In the genomic region with DNA sequence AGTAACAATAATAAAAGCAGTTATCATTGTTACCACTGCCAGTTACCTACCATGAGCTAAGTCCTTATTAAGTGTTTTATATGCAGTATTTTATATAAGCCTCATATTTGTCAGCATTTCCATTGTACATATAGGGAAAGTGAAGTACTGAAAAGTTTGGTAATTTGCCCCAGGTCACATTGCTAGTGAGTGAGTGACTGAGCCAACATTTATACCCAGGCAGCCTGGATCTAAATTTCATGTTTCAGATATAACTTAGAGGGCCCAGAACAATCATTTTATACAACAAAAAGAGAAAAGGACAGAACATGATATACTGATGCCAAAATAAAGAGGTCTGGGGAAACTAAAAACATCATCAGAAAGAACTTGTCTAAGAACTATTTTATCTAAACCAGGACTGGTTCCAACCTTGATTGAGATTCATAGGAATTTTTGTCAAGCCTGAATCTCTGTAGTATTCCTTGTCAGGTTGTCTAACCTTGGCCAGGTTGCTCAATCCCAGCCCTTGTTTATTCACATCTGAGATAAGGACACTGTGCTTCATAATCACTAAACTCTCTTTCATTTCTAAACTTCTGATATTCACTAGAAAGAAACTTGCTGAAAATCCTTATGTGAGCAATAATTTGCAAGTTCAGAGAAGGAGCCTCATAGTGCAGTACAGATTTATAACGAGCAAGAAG, we compare ENCODE assay signal across 21 cellular contexts.
"Had no signal": no experiment of that assay in that cellular context is flagged by ENCODE, and none has a peak within 500 bp of the region (broad histone marks: within the 10 kb centered on the region; RNA-seq: fewer than 3 reads in every experiment).

No MANE protein-coding gene starts in this region.

- ATAC-seq: activated CD8-positive, alpha-beta T cell treated with anti-CD3 and anti-CD28 coated beads for 36 hours; activated naive CD4-positive, alpha-beta T cell treated with anti-CD3 and anti-CD28 coated beads, Interleukin-2, amount 50 U/mL, for 72 hours; esophagus mucosa; left lung; T-helper 17 cell; upper lobe of right lung had no signal

- DNase-seq: activated CD4-positive, alpha-beta T cell treated with anti-CD3 and anti-CD28 coated beads, Interleukin-2, amount 50 U/mL, for 1 hour; activated CD8-positive, alpha-beta T cell treated with anti-CD3 and anti-CD28 coated beads for 36 hours; activated naive CD4-positive, alpha-beta T cell; activated T-cell treated with anti-CD3 and anti-CD28 coated beads, Interleukin-2, amount 50 U/mL, for 48 hours; brain microvascular endothelial cell; cortex of kidney; foreskin fibroblast; head of caudate nucleus; left lung; naive B cell; nephron progenitor cell; ovary; retina; stimulated activated CD4-positive, alpha-beta T cell treated with anti-CD3 and anti-CD28 coated beads, Interleukin-15, amount 100 ng/mL, for 24 hours; stimulated activated naive CD4-positive, alpha-beta T cell; T-helper 17 cell; T1000; tibial artery; upper lobe of right lung had no signal
